11 cellular contexts compared by ENCODE assay signal in the genomic region with DNA sequence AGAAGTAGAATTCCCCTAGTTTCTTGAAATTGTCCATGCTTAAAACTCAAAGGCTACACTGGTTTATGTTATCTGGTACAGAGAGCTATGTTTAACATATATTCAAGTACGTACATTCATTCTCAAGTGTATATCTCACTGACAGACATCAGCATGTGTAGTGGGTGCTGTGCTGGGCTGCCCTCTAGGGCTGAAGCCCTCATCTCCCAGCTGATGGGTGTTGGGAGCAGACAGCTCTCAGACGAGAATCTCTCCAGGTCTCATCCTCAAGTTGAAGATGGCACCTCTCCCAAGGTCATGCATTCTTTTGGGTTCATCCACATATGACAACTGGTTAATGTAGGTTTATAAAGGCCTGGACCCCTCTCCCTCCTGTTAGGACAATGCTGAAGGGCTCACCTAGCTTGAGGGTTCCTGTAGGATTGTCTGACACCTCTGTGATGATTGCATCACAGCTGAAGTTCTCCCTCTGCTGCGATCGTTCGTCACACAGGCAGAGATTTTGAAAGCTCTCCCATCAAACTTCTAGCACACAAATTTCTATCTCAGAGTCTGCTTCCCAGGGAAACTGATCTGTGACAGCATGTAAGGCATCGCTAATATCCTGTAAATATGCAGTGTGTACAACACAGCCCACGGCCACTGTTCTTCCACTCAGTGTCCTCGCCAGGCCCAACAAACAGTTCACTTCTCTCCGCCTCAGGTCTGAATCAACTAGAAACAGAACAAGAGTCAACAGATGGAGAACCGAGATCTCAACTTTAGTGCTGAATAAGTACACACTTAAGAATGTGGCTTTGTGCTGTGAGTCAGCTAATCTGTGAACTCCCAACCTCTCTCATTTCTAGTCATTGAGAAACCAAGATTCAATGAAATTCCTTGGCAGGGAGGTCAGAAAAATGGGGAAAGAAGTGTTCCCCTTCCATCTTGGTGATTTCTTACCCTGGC. TPM values are rescaled to one million over a fixed set of nuclear protein-coding genes. Genes with fewer than 3 reads are reported as not detected.
DNase-seq lines count a peak whose midpoint lies in the region; ATAC-seq, FAIRE-seq and TF ChIP-seq lines count a peak whose summit lies in the region.
"Had no signal": no experiment of that assay in that cellular context is flagged by ENCODE, and none has a peak within 500 bp of the region (broad histone marks: within the 10 kb centered on the region; RNA-seq: fewer than 3 reads in every experiment).

No MANE protein-coding gene starts in this region.

- H3K27ac Mint-ChIP-seq in T-cell: no peak overlapping the region

- no TSS peak for BruUV-seq in OCI-LY7 (replicated peaks; lab: Mats Ljungman, UMichigan)

- DNase-seq in GM03348 (ENCODE audit: low spot score) (peak; percentile 88), HS-5 (ENCODE audit: low read depth) (peak; percentile 88), bronchial epithelial cell (ENCODE audit: low read depth) (peak; percentile 94), omental fat pad (ENCODE audit: low spot score) (no peak), midbrain (lab: John Stamatoyannopoulos, UW) (no peak), OCI-LY7 (ENCODE audit: low spot score) (no peak), T-cell (no peak)
- DNase-seq in stimulated activated CD8-positive, alpha-beta memory T cell treated with anti-CD3 and anti-CD28 coated beads, Interleukin-4, amount 100 ng/mL, for 48 hours: no peak
- DNase-seq: effector memory CD8-positive, alpha-beta T cell; NCI-H510A treated with DMSO at 0.1 percent for 48 hours had no signal

- FAIRE-seq in bronchial epithelial cell (lab: Jason Lieb, UNC): no peak

- H3K9me3 Mint-ChIP-seq in T-cell: peaks cover 0 to 19% (median 0%) of the 10 kb centered on the region in 3 donors
- H3K9me3 Mint-ChIP-seq: effector memory CD8-positive, alpha-beta T cell; neural crest cell had no signal

- H3K79me2 ChIP-seq in OCI-LY7 (ENCODE audit: insufficient read depth, low read depth, low read length): no peaks in the 10 kb centered on the region

- H3K27me3 Mint-ChIP-seq in T-cell: no peaks in the 10 kb centered on the region
- H3K27me3 Mint-ChIP-seq: effector memory CD8-positive, alpha-beta T cell had no signal

- H3K36me3 ChIP-seq in bronchial epithelial cell (ENCODE audit: control insufficient read depth, insufficient read depth, low read length): peaks cover 12% of the 10 kb centered on the region
- peaks cover 33% of the 10 kb centered on the region for H3K36me3 ChIP-seq in OCI-LY7 (ENCODE audit: insufficient read depth, low read length)

- H4K20me1 ChIP-seq in OCI-LY7 (ENCODE audit: insufficient read depth, low read length): no peaks in the 10 kb centered on the region

- H3K9me2 ChIP-seq in OCI-LY7 (ENCODE audit: insufficient read depth, low read length): no peaks in the 10 kb centered on the region

- POLR2A ChIA-PET in OCI-LY7 (lab: Charles Lee) (interaction anchor here (0.6 kb wide), 1 partner anchor 42 kb away, joined by 3 read pairs; no protein-coding TSS in a partner anchor), T-cell (lab: Charles Lee) (no interaction called here)

- intact Hi-C loops in OCI-LY7 (cut with micrococcal nuclease; ENCODE audit: unreplicated experiment): no loop called here

- H3K4me2 ChIP-seq in OCI-LY7 (ENCODE audit: low read length): no peak overlapping the region

- H2AFZ ChIP-seq in OCI-LY7 (ENCODE audit: low read length): no peak overlapping the region

- CTCF ChIA-PET in OCI-LY7 (lab: Charles Lee; ENCODE audit: unreplicated experiment): no interaction called here
- CTCF ChIA-PET in T-cell (lab: Charles Lee): no interaction called here

- H3K4me3 Mint-ChIP-seq in T-cell: no peak overlapping the region
- H3K4me3 Mint-ChIP-seq: effector memory CD8-positive, alpha-beta T cell; neural crest cell had no signal

- peaks cover 0 to 12% (median 8%) of the 10 kb centered on the region in 3 donors for H3K4me1 Mint-ChIP-seq in T-cell
- H3K4me1 Mint-ChIP-seq: neural crest cell had no signal

- H3K4me1 ChIP-seq in OCI-LY7 (ENCODE audit: insufficient read depth, low read length, poor library complexity, severe bottlenecking): no peaks in the 10 kb centered on the region

- H3K9me3 ChIP-seq in OCI-LY7 (ENCODE audit: low read length): no peaks in the 10 kb centered on the region

- H3K36me3 Mint-ChIP-seq in T-cell: peaks cover 70% of the 10 kb centered on the region

- H3K27ac ChIP-seq in OCI-LY7 (ENCODE audit: low read depth, low read length, poor library complexity, severe bottlenecking): no peak overlapping the region

- H3K4me3 ChIP-seq in bronchial epithelial cell (ENCODE audit: low read depth, low read length) (no peak overlapping the region), OCI-LY7 (ENCODE audit: low read depth, low read length, poor library complexity, severe bottlenecking) (no peak overlapping the region)

- ATAC-seq in omental fat pad (ENCODE audit: low FRiP score) (peak; percentile 78), T-cell (replicated peaks in 1 of 4) (no peak)
- ATAC-seq: effector memory CD8-positive, alpha-beta T cell had no signal

- TF ChIP-seq CTCF in bronchial epithelial cell (IDR thresholded peaks at IDR 0.05; ENCODE audit: insufficient read depth, low read length, severe bottlenecking): no peak
- TF ChIP-seq CTCF in omental fat pad (IDR thresholded peaks at IDR 0.05): no peak
- TF ChIP-seq CTCF in OCI-LY7 (conservative IDR thresholded peaks at IDR 0.05; ENCODE audit: low read length): no peak

- no peaks in the 10 kb centered on the region for H3K27me3 ChIP-seq in bronchial epithelial cell (ENCODE audit: control insufficient read depth, insufficient read depth, low read length)

RNA-seq across cellular contexts. Expression of gene PREP, which starts 43.2 kb away (rescaled TPM):
- total RNA-seq in bronchial epithelial cell (30.5 and 32.1 TPM in 2 replicates), omental fat pad (10 to 100 TPM; 18.1 to 29.9 (median 23.6) TPM), OCI-LY7 (2022) (27.0 and 28.8 TPM in 2 replicates), T-cell (10 to 100 TPM; 27.4 to 34.0 (median 30.7) TPM)
- 10.4 and 12.0 TPM in 2 replicates for total RNA-seq in OCI-LY7 (2014; rRNA removed; shearing (Covaris generic))

Comparison
In these comparisons a context has a peak if more than half of its experiments do, and no peak if none do; other contexts are left out.
1. DNase-seq: peak in GM03348 (single experiment), HS-5 (single experiment) and bronchial epithelial cell (single experiment); none in omental fat pad (single experiment), stimulated activated CD8-positive, alpha-beta memory T cell treated with anti-CD3 and anti-CD28 coated beads, Interleukin-4, amount 100 ng/mL, for 48 hours (single experiment), midbrain (single experiment), OCI-LY7 (single experiment) and T-cell (0 of 34).